ENCODE assay signal across 9 cellular contexts in genomic region chr1:21669033-21669286, GRCh38. TPM values are rescaled to one million over a fixed set of nuclear protein-coding genes. Genes with fewer than 3 reads are reported as not detected.
DNase-seq lines count a peak whose midpoint lies in the region; TF ChIP-seq lines count a peak whose summit lies in the region.
"Had no signal": no experiment of that assay in that cellular context is flagged by ENCODE, and none has a peak within 500 bp of the region (broad histone marks: within the 10 kb centered on the region; RNA-seq: fewer than 3 reads in every experiment).

No MANE protein-coding gene starts in this region.

- H3K36me3 ChIP-seq in BE2C = no peaks in the 10 kb centered on the region
- H3K36me3 ChIP-seq in NT2/D1 (ENCODE audit: insufficient read depth, insufficient read length, low read length) = no peaks in the 10 kb centered on the region
- no peaks in the 10 kb centered on the region for H3K36me3 ChIP-seq in esophagus (ENCODE audit: control insufficient read depth in 2 of 2, insufficient read depth in 2 of 2, low read length in 1 of 2)
- no peaks in the 10 kb centered on the region for H3K36me3 ChIP-seq in neuron (ENCODE audit: insufficient read depth, low read length)

- H3K4me1 ChIP-seq in BE2C (peaks cover 8% of the 10 kb centered on the region), NT2/D1 (ENCODE audit: insufficient read depth, insufficient read length) (peaks cover 21% of the 10 kb centered on the region), esophagus (ENCODE audit: control insufficient read depth in 2 of 2, insufficient read depth in 2 of 2, low read length in 1 of 2) (peaks cover 10 to 27% of the 10 kb centered on the region in 2 donors), neuron (ENCODE audit: insufficient read depth, low read length) (peaks cover 27% of the 10 kb centered on the region)

- H3K27me3 ChIP-seq in BE2C (no peaks in the 10 kb centered on the region), NT2/D1 (ENCODE audit: insufficient read depth, insufficient read length) (peaks cover 13% of the 10 kb centered on the region), esophagus (ENCODE audit: control insufficient read depth in 1 of 2, insufficient read depth in 2 of 2, low read length in 2 of 2) (peaks cover 0 to 2% of the 10 kb centered on the region in 2 donors), neuron (ENCODE audit: insufficient read depth, low read length) (peaks cover 34% of the 10 kb centered on the region)

- peak overlapping the region; percentile 76 for H3K9ac ChIP-seq in NT2/D1 (ENCODE audit: insufficient read length, low read depth)

- H2AFZ ChIP-seq in neuron (ENCODE audit: low read depth, low read length) = no peak overlapping the region

- no peak for TF ChIP-seq CTCF in BE2C (IDR thresholded peaks at IDR 0.05; ENCODE audit: low read depth, low read length)

- WGBS in esophagus, 2 donors = 2% methylated on average over 13 to 25 of the region's 25 CpGs

- H3K27ac ChIP-seq in esophagus (ENCODE audit: low read depth in 2 of 2, low read length in 1 of 2) = no peak overlapping the region

- no peak for DNase-seq in BE2C
- DNase-seq in NT2/D1 (ENCODE audit: low read depth, low spot score) = no peak
- no peak for DNase-seq in EL
- no peak for DNase-seq in hippocampal formation (lab: John Stamatoyannopoulos, UW)
- no peak for DNase-seq in NCI-H524 treated with DMSO at 0.1 percent for 48 hours (lab: John Stamatoyannopoulos, UW)
- DNase-seq in NCI-H1436 treated with DMSO at 0.1 percent for 48 hours (lab: John Stamatoyannopoulos, UW) = no peak

- H3K9me3 ChIP-seq in BE2C (no peaks in the 10 kb centered on the region), NT2/D1 (ENCODE audit: insufficient read depth, low read length) (no peaks in the 10 kb centered on the region), esophagus (ENCODE audit: control insufficient read depth in 2 of 2, insufficient read depth in 1 of 2, low read depth in 1 of 2, low read length in 1 of 2) (no peaks in the 10 kb centered on the region), neuron (ENCODE audit: low read length) (no peaks in the 10 kb centered on the region)

- H3K4me3 ChIP-seq in BE2C (ENCODE audit: low read depth, low read length) = peak overlapping the region; percentile 32
- H3K4me3 ChIP-seq in NT2/D1 (ENCODE audit: insufficient read length, low read depth) = peak overlapping the region; percentile 58
- H3K4me3 ChIP-seq in esophagus (ENCODE audit: low read depth in 1 of 2, low read length in 2 of 2) = peak overlapping the region; percentile 19 to 36
- peak overlapping the region; percentile 34 for H3K4me3 ChIP-seq in neuron (ENCODE audit: low read length)
- H3K4me3 ChIP-seq: lung had no signal

RNA-seq across cellular contexts. Expression of gene RAP1GAP, which starts 0.2 kb away (rescaled TPM):
- 7.0 TPM for polyA plus RNA-seq in BE2C (2012; ENCODE audit: insufficient read depth, insufficient read length, low read depth)
- polyA plus RNA-seq in esophagus = 10 to 100 TPM in 1 of 2 donors, 1 to 10 TPM in 1; 3.5 to 12.2 TPM
